ENCODE assay signal across 4 cellular contexts in genomic region chr2:82938321-82938845, GRCh38.
DNase-seq lines count a peak whose midpoint lies in the region; ATAC-seq, FAIRE-seq and TF ChIP-seq lines count a peak whose summit lies in the region.
"Not testable (repeated sequence)": the region's sequence is repeated elsewhere in the genome, so short reads cannot be mapped to it uniquely, and the experiment has no call there.

No MANE protein-coding gene starts in this region.

- not testable (repeated sequence) for H3K4me1 ChIP-seq in kidney (ENCODE audit: control insufficient read depth in 1 of 2, insufficient read depth in 1 of 2, low read depth in 1 of 2, low read length in 2 of 2); spleen

- not testable (repeated sequence) for H3K4me1 Mint-ChIP-seq in osteocyte (ENCODE audit: unreplicated experiment)

- H3K36me3 ChIP-seq in kidney (ENCODE audit: control insufficient read depth in 1 of 2, insufficient read depth in 2 of 2, low read length in 2 of 2); spleen: not testable (repeated sequence)

- not testable (repeated sequence) for TF ChIP-seq CTCF in kidney (IDR thresholded peaks at IDR 0.05; ENCODE audit: borderline replicate concordance, extremely low read depth, insufficient read depth); osteocyte (IDR thresholded peaks at IDR 0.05); spleen (IDR thresholded peaks at IDR 0.05 in 8 of 11, conservative IDR thresholded peaks at IDR 0.05 in 3 of 11)

- WGBS in spleen, 5 donors, result 93 to 96% (median 95%) methylated on average over 9 to 40 of the region's 40 CpGs

- not testable (repeated sequence) for H3K9me3 ChIP-seq in kidney (ENCODE audit: control insufficient read depth in 1 of 2, low read length in 2 of 2)
- peaks cover 0 to 17% (median 5%) of the 10 kb centered on the region in 8 donors for H3K9me3 ChIP-seq in spleen

- H3K27ac ChIP-seq in kidney (ENCODE audit: low read depth in 2 of 2, low read length in 2 of 2); spleen: not testable (repeated sequence)

- H3K27me3 Mint-ChIP-seq in osteocyte (ENCODE audit: unreplicated experiment), result peaks cover 11% of the 10 kb centered on the region

- ATAC-seq in left ventricle myocardium superior, result not testable (repeated sequence)

- not testable (repeated sequence) for H3K27ac Mint-ChIP-seq in osteocyte (ENCODE audit: unreplicated experiment)

- not testable (repeated sequence) for H3K36me3 Mint-ChIP-seq in osteocyte (ENCODE audit: unreplicated experiment)

- intact Hi-C loops in left ventricle myocardium superior (cut with micrococcal nuclease); kidney (cut with DNase I); spleen (cut with DNase I; ENCODE audit: low total_unique reads): not testable (repeated sequence)

- H3K9me3 Mint-ChIP-seq in osteocyte (ENCODE audit: unreplicated experiment), result not testable (repeated sequence)

- not testable (repeated sequence) for FAIRE-seq in kidney (lab: Jason Lieb, UNC)

- TF ChIP-seq POLR2A in spleen (IDR thresholded peaks at IDR 0.05), result not testable (repeated sequence)

- H3K4me3 Mint-ChIP-seq in osteocyte (ENCODE audit: unreplicated experiment), result not testable (repeated sequence)

- DNase-seq in left ventricle myocardium superior (peak; percentile 23), kidney (peak; percentile 61), osteocyte (ENCODE audit: extremely low spot score, unreplicated experiment) (peak; percentile 78), spleen (peak; percentile 72)

- H3K27me3 ChIP-seq in spleen (replicated peaks in 1 of 7), result not testable (repeated sequence)

- not testable (repeated sequence) for H3K4me3 ChIP-seq in kidney (ENCODE audit: low read length in 2 of 2); spleen

- H3K9ac ChIP-seq in kidney (ENCODE audit: low read length in 2 of 2), result not testable (repeated sequence)

Comparison
In these comparisons a context has a peak if more than half of its experiments do, and no peak if none do; other contexts are left out.
1. DNase-seq: peak in every context shown above with its lines; median percentile 78 in osteocyte; 72 in spleen; 61 in kidney; 23 in left ventricle myocardium superior.